ENCODE assay signal across 23 cellular contexts in the genomic region with DNA sequence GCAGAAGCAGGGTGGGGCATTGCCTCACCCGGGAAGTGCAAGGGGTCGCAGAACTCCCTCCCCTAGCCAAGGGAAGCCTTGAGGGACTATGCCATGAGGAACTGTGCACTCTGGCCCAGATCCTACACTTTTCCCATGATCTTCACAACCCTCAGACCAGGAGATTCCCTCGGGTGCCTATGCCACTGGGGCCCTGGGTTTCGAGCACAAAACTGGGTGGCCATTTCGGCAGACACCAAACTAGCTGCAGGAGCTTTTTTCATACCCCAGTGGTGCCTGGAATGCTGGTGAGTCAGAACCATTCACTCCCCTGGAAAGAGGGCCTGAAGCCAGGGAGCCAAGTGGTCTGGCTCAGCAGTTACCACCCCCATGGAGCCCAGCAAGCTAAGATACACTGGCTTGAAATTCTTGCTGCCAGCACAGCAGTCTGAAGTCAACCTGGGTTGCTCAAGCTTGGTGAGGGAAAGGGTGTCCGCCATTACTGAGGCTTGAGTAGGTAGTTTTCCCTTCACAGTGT.
"Had no signal": no experiment of that assay in that cellular context is flagged by ENCODE, and none has a peak within 500 bp of the region (broad histone marks: within the 10 kb centered on the region; RNA-seq: fewer than 3 reads in every experiment).

No MANE protein-coding gene starts in this region.

- H3K27me3 Mint-ChIP-seq: central memory CD8-positive, alpha-beta T cell; progenitor cell of endocrine pancreas had no signal

- H3K4me1 Mint-ChIP-seq: central memory CD8-positive, alpha-beta T cell; naive B cell; nephron progenitor cell had no signal

- H3K36me3 Mint-ChIP-seq: naive B cell had no signal

- H3K4me3 Mint-ChIP-seq: central memory CD8-positive, alpha-beta T cell; naive B cell; nephron progenitor cell; T-helper 2 cell treated with Interferon-gamma antibody and Interleukin-4, amounts not matched to agents 5 μg/mL and 100 μg/mL, for 36 hours had no signal

- H3K27ac Mint-ChIP-seq: naive B cell; nephron progenitor cell; progenitor cell of endocrine pancreas; T-helper 2 cell treated with Interferon-gamma antibody and Interleukin-4, amounts not matched to agents 5 μg/mL and 100 μg/mL, for 36 hours had no signal

- DNase-seq: activated CD4-positive, alpha-beta T cell treated with anti-CD3 and anti-CD28 coated beads for 48 hours; activated CD4-positive, alpha-beta T cell treated with anti-CD3 and anti-CD28 coated beads, Interleukin-2, amount 50 U/mL, for 48 hours; activated CD8-positive, alpha-beta memory T cell treated with anti-CD3 and anti-CD28 coated beads for 24 hours; activated gamma-delta T cell treated with Interleukin-2 at 50 U/mL for 16 hours; activated naive CD4-positive, alpha-beta T cell treated with anti-CD3 and anti-CD28 coated beads, Interleukin-2, amount 50 U/mL, for 16 hours; amygdala; dermis blood vessel endothelial cell; effector CD4-positive, alpha-beta T cell; hippocampal formation; kidney; lower lobe of right lung; naive B cell; nephron progenitor cell; ovary; retina; stimulated activated CD4-positive, alpha-beta T cell treated with anti-CD3 and anti-CD28 coated beads, Interleukin-12 subunit alpha, Interleukin-12 subunit beta, amount 100 ng/mL, for 4 hours; stimulated activated CD4-positive, alpha-beta T cell treated with anti-CD3 and anti-CD28 coated beads, Interleukin-4, amount 100 ng/mL, for 1 hour; stimulated activated naive CD8-positive, alpha-beta T cell treated with anti-CD3 and anti-CD28 coated beads, Interleukin-15, Interleukin-2, amounts not matched to agents 100 U/mL and 50 U/mL, for 24 hours; T-helper 1 cell; upper lobe of left lung had no signal
